11 cellular contexts compared by ENCODE assay signal in genomic region chr4:153112071-153112460, GRCh38.
DNase-seq lines count a peak whose midpoint lies in the region; ATAC-seq lines count a peak whose summit lies in the region.
"Had no signal": no experiment of that assay in that cellular context is flagged by ENCODE, and none has a peak within 500 bp of the region (broad histone marks: within the 10 kb centered on the region; RNA-seq: fewer than 3 reads in every experiment).

No MANE protein-coding gene starts in this region.

- H3K4me1 Mint-ChIP-seq in activated naive CD4-positive, alpha-beta T cell treated with anti-CD3 and anti-CD28 coated beads for 36 hours (ENCODE audit: low read depth), result peaks cover under 1% of the 10 kb centered on the region
- peaks cover 1% of the 10 kb centered on the region for H3K4me1 Mint-ChIP-seq in activated CD4-positive, alpha-beta T cell treated with anti-CD3 and anti-CD28 coated beads, Interleukin-2, amount 10 ng/mL, durations not matched to agents 7 days and 5 days
- H3K4me1 Mint-ChIP-seq: nephron had no signal

- POLR2A ChIA-PET in activated CD4-positive, alpha-beta T cell treated with anti-CD3 and anti-CD28 coated beads, Interleukin-2, amount 10 ng/mL, durations not matched to agents 7 days and 5 days (lab: Charles Lee), result no interaction called here

- H3K27ac Mint-ChIP-seq in activated naive CD4-positive, alpha-beta T cell treated with anti-CD3 and anti-CD28 coated beads for 36 hours, result no peak overlapping the region
- H3K27ac Mint-ChIP-seq in activated CD4-positive, alpha-beta T cell treated with anti-CD3 and anti-CD28 coated beads, Interleukin-2, amount 10 ng/mL, durations not matched to agents 7 days and 5 days, result peak overlapping the region; percentile 50
- H3K27ac Mint-ChIP-seq: activated T-helper 17 cell treated with anti-CD3 and anti-CD28 coated beads, Interleukin-2, amount 50 U/mL, for 72 hours; nephron had no signal

- no peaks in the 10 kb centered on the region for H3K27me3 Mint-ChIP-seq in activated naive CD4-positive, alpha-beta T cell treated with anti-CD3 and anti-CD28 coated beads for 36 hours (ENCODE audit: low read depth)
- peaks cover 12% of the 10 kb centered on the region for H3K27me3 Mint-ChIP-seq in activated CD4-positive, alpha-beta T cell treated with anti-CD3 and anti-CD28 coated beads, Interleukin-2, amount 10 ng/mL, durations not matched to agents 7 days and 5 days
- H3K27me3 Mint-ChIP-seq: activated T-helper 17 cell treated with anti-CD3 and anti-CD28 coated beads, Interleukin-2, amount 50 U/mL, for 72 hours had no signal

- no peaks in the 10 kb centered on the region for H3K36me3 Mint-ChIP-seq in activated naive CD4-positive, alpha-beta T cell treated with anti-CD3 and anti-CD28 coated beads for 36 hours (ENCODE audit: low read depth)
- no peaks in the 10 kb centered on the region for H3K36me3 Mint-ChIP-seq in activated CD4-positive, alpha-beta T cell treated with anti-CD3 and anti-CD28 coated beads, Interleukin-2, amount 10 ng/mL, durations not matched to agents 7 days and 5 days (ENCODE audit: low read depth)

- DNase-seq in activated naive CD4-positive, alpha-beta T cell treated with anti-CD3 and anti-CD28 coated beads for 36 hours, result peak; percentile 62
- no peak for DNase-seq in activated naive CD4-positive, alpha-beta T cell treated with Interleukin-2 at 50 U/mL for 16 hours
- peak; percentile 13 for DNase-seq in activated CD4-positive, alpha-beta T cell treated with anti-CD3 and anti-CD28 coated beads, Interleukin-2, amount 10 ng/mL, durations not matched to agents 7 days and 5 days
- DNase-seq in myocyte (ENCODE audit: low read depth) (peak; percentile 18), GDM1 (lab: John Stamatoyannopoulos, UW) (no peak), inferior parietal cortex (ENCODE audit: extremely low spot score) (no peak), cortex of kidney (lab: John Stamatoyannopoulos, UW) (no peak)
- DNase-seq: NCI-H446 had no signal

- H3K9me3 Mint-ChIP-seq in activated naive CD4-positive, alpha-beta T cell treated with anti-CD3 and anti-CD28 coated beads for 36 hours, result no peaks in the 10 kb centered on the region
- H3K9me3 Mint-ChIP-seq in activated CD4-positive, alpha-beta T cell treated with anti-CD3 and anti-CD28 coated beads, Interleukin-2, amount 10 ng/mL, durations not matched to agents 7 days and 5 days, result no peaks in the 10 kb centered on the region
- H3K9me3 Mint-ChIP-seq: activated T-helper 17 cell treated with anti-CD3 and anti-CD28 coated beads, Interleukin-2, amount 50 U/mL, for 72 hours had no signal

- no peak for ATAC-seq in HG03521 (IDR thresholded peaks at IDR 0.05; ENCODE audit: unreplicated experiment)
- ATAC-seq: activated T-helper 17 cell treated with anti-CD3 and anti-CD28 coated beads, Interleukin-2, amount 50 U/mL, for 72 hours had no signal

- H3K4me3 Mint-ChIP-seq in activated naive CD4-positive, alpha-beta T cell treated with anti-CD3 and anti-CD28 coated beads for 36 hours, result no peak overlapping the region
- no peak overlapping the region for H3K4me3 Mint-ChIP-seq in activated CD4-positive, alpha-beta T cell treated with anti-CD3 and anti-CD28 coated beads, Interleukin-2, amount 10 ng/mL, durations not matched to agents 7 days and 5 days
- H3K4me3 Mint-ChIP-seq: activated T-helper 17 cell treated with anti-CD3 and anti-CD28 coated beads, Interleukin-2, amount 50 U/mL, for 72 hours; nephron had no signal

- intact Hi-C loops in activated naive CD4-positive, alpha-beta T cell treated with anti-CD3 and anti-CD28 coated beads for 36 hours (cut with micrococcal nuclease), result loop anchor here (10.0 kb wide), 1 partner anchor 1007 kb away; no protein-coding TSS in a partner anchor

- CTCF ChIA-PET in activated naive CD4-positive, alpha-beta T cell treated with anti-CD3 and anti-CD28 coated beads for 36 hours (lab: Charles Lee), result interaction anchor here (0.7 to 14.2 kb wide), 5 partner anchors 14 to 145 kb away, joined by 3 to 125 read pairs (median 35); no protein-coding TSS in a partner anchor
- CTCF ChIA-PET in activated CD4-positive, alpha-beta T cell treated with anti-CD3 and anti-CD28 coated beads, Interleukin-2, amount 10 ng/mL, durations not matched to agents 7 days and 5 days (lab: Charles Lee), result interaction anchor here (0.7 to 3.1 kb wide), 3 partner anchors 15 to 147 kb away, joined by 3 to 12 read pairs (median 3); no protein-coding TSS in a partner anchor

Comparison
In these comparisons a context has a peak if more than half of its experiments do, and no peak if none do; other contexts are left out.
1. DNase-seq: peak in activated naive CD4-positive, alpha-beta T cell treated with anti-CD3 and anti-CD28 coated beads for 36 hours (single experiment), activated CD4-positive, alpha-beta T cell treated with anti-CD3 and anti-CD28 coated beads, Interleukin-2, amount 10 ng/mL, durations not matched to agents 7 days and 5 days (single experiment) and myocyte (single experiment); none in activated naive CD4-positive, alpha-beta T cell treated with Interleukin-2 at 50 U/mL for 16 hours (single experiment), GDM1 (single experiment), inferior parietal cortex (single experiment) and cortex of kidney (single experiment).